ENCODE assay signal across 2 cellular contexts in the genomic region with DNA sequence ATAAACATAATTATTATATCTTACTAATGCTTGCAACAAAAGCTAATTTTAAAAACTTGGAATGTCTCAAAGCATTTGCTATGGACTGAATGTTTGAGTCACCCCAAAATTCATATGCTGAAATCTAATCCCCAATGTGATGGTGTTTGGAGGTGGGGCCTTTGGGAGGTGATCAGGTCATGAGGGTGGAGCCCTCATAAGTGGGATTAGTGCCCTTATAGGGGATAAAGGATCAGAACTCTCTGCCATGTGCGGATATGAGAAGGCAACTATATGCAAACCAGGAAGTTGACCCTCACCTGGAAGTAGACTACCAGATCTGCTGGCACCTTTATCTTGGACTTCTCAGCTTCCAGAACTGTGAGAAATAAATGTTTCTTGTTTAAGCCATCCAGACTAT.
TF ChIP-seq lines count a peak whose summit lies in the region.

No MANE protein-coding gene starts in this region.

TF ChIP-seq in HepG2, 621 proteins besides CTCF, POLR2A, EP300 and RAD21:
- TF ChIP-seq ZNF264 (CRISPR knock-in tag; IDR thresholded peaks at IDR 0.05) (peak; percentile 96), MIXL1 (CRISPR knock-in tag; IDR thresholded peaks at IDR 0.05) (no peak)
TF ChIP-seq in HepG2: peak in this region for 1.

TF ChIP-seq in K562, 482 proteins besides CTCF, POLR2A, EP300 and RAD21:
- TF ChIP-seq MYC (IDR thresholded peaks at IDR 0.05; ENCODE audit: low read depth, low read length) (no peak), MYC (CRISPR knock-in tag; IDR thresholded peaks at IDR 0.05; ENCODE audit: borderline replicate concordance, low read depth) (no peak), ZNF384 (IDR thresholded peaks at IDR 0.05; ENCODE audit: low read depth, low read length) (no peak), CBX1 (IDR thresholded peaks at IDR 0.05; ENCODE audit: low read depth) (no peak), CHD2 (IDR thresholded peaks at IDR 0.05; ENCODE audit: low read depth, low read length) (no peak), KAT8 (IDR thresholded peaks at IDR 0.05; ENCODE audit: low read depth) (no peak), TOE1 (IDR thresholded peaks at IDR 0.05; ENCODE audit: borderline replicate concordance) (no peak), TOE1 (CRISPR knock-in tag; IDR thresholded peaks at IDR 0.05; ENCODE audit: borderline replicate concordance, low read depth) (no peak), PHB2 (IDR thresholded peaks at IDR 0.05; ENCODE audit: low read depth) (no peak), DIDO1 (tag; IDR thresholded peaks at IDR 0.05; ENCODE audit: low read depth) (no peak), MYNN (IDR thresholded peaks at IDR 0.05) (no peak), MYNN (CRISPR knock-in tag; IDR thresholded peaks at IDR 0.05) (no peak), TAF15 (IDR thresholded peaks at IDR 0.05; ENCODE audit: low read depth, low read length) (no peak)
- TF ChIP-seq, protein P1, sequence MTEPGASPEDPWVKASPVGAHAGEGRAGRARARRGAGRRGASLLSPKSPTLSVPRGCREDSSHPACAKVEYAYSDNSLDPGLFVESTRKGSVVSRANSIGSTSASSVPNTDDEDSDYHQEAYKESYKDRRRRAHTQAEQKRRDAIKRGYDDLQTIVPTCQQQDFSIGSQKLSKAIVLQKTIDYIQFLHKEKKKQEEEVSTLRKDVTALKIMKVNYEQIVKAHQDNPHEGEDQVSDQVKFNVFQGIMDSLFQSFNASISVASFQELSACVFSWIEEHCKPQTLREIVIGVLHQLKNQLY (CRISPR knock-in tag; conservative IDR thresholded peaks at IDR 0.05), result no peak
- TF ChIP-seq, protein P2, sequence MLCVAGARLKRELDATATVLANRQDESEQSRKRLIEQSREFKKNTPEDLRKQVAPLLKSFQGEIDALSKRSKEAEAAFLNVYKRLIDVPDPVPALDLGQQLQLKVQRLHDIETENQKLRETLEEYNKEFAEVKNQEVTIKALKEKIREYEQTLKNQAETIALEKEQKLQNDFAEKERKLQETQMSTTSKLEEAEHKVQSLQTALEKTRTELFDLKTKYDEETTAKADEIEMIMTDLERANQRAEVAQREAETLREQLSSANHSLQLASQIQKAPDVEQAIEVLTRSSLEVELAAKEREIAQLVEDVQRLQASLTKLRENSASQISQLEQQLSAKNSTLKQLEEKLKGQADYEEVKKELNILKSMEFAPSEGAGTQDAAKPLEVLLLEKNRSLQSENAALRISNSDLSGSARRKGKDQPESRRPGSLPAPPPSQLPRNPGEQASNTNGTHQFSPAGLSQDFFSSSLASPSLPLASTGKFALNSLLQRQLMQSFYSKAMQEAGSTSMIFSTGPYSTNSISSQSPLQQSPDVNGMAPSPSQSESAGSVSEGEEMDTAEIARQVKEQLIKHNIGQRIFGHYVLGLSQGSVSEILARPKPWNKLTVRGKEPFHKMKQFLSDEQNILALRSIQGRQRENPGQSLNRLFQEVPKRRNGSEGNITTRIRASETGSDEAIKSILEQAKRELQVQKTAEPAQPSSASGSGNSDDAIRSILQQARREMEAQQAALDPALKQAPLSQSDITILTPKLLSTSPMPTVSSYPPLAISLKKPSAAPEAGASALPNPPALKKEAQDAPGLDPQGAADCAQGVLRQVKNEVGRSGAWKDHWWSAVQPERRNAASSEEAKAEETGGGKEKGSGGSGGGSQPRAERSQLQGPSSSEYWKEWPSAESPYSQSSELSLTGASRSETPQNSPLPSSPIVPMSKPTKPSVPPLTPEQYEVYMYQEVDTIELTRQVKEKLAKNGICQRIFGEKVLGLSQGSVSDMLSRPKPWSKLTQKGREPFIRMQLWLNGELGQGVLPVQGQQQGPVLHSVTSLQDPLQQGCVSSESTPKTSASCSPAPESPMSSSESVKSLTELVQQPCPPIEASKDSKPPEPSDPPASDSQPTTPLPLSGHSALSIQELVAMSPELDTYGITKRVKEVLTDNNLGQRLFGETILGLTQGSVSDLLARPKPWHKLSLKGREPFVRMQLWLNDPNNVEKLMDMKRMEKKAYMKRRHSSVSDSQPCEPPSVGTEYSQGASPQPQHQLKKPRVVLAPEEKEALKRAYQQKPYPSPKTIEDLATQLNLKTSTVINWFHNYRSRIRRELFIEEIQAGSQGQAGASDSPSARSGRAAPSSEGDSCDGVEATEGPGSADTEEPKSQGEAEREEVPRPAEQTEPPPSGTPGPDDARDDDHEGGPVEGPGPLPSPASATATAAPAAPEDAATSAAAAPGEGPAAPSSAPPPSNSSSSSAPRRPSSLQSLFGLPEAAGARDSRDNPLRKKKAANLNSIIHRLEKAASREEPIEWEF (CRISPR knock-in tag; IDR thresholded peaks at IDR 0.05), result no peak
- TF ChIP-seq, protein P3, sequence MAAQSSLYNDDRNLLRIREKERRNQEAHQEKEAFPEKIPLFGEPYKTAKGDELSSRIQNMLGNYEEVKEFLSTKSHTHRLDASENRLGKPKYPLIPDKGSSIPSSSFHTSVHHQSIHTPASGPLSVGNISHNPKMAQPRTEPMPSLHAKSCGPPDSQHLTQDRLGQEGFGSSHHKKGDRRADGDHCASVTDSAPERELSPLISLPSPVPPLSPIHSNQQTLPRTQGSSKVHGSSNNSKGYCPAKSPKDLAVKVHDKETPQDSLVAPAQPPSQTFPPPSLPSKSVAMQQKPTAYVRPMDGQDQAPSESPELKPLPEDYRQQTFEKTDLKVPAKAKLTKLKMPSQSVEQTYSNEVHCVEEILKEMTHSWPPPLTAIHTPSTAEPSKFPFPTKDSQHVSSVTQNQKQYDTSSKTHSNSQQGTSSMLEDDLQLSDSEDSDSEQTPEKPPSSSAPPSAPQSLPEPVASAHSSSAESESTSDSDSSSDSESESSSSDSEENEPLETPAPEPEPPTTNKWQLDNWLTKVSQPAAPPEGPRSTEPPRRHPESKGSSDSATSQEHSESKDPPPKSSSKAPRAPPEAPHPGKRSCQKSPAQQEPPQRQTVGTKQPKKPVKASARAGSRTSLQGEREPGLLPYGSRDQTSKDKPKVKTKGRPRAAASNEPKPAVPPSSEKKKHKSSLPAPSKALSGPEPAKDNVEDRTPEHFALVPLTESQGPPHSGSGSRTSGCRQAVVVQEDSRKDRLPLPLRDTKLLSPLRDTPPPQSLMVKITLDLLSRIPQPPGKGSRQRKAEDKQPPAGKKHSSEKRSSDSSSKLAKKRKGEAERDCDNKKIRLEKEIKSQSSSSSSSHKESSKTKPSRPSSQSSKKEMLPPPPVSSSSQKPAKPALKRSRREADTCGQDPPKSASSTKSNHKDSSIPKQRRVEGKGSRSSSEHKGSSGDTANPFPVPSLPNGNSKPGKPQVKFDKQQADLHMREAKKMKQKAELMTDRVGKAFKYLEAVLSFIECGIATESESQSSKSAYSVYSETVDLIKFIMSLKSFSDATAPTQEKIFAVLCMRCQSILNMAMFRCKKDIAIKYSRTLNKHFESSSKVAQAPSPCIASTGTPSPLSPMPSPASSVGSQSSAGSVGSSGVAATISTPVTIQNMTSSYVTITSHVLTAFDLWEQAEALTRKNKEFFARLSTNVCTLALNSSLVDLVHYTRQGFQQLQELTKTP (IDR thresholded peaks at IDR 0.05; ENCODE audit: low read depth in 1 of 2, partially characterized antibody in 2 of 2), result no peak
TF ChIP-seq in K562: peak in this region for 0.
